In genomic region chr7:5591547-5591899, GRCh38 we compare ENCODE assay signal across 8 cellular contexts. TPM values are rescaled to one million over a fixed set of nuclear protein-coding genes. Genes with fewer than 3 reads are reported as not detected.
DNase-seq lines count a peak whose midpoint lies in the region; TF ChIP-seq lines count a peak whose summit lies in the region.

No MANE protein-coding gene starts in this region.

- peaks cover 27% of the 10 kb centered on the region for H3K27me3 ChIP-seq in NT2/D1 (ENCODE audit: insufficient read depth, insufficient read length)
- peaks cover 36% of the 10 kb centered on the region for H3K27me3 ChIP-seq in neural progenitor cell

- peaks cover 35% of the 10 kb centered on the region for H3K79me2 ChIP-seq in neural progenitor cell (ENCODE audit: low read depth)

- peak overlapping the region; percentile 98 for H3K4me3 ChIP-seq in NT2/D1 (ENCODE audit: insufficient read length, low read depth)
- H3K4me3 ChIP-seq in coronary artery, result peak overlapping the region; percentile 81
- no peak overlapping the region for H3K4me3 ChIP-seq in neural progenitor cell

- H2AFZ ChIP-seq in neural progenitor cell (replicated peaks), result no peak overlapping the region

- no peak overlapping the region for H3K4me3 Mint-ChIP-seq in neural progenitor cell
- H3K4me3 Mint-ChIP-seq in activated T-helper 2 cell treated with anti-CD3 and anti-CD28 coated beads, Interferon-gamma antibody, Interleukin-2, Interleukin-4, amounts not matched to agents 10 μg/mL and 5 μg/mL and 100 μg/mL, durations not matched to agents 14 hours and 24 hours and 36 hours (ENCODE audit: low read depth), result no peak overlapping the region
- no peak overlapping the region for H3K4me3 Mint-ChIP-seq in activated naive CD4-positive, alpha-beta T cell treated with anti-CD3 and anti-CD28 coated beads for 36 hours

- CTCF ChIA-PET in activated naive CD4-positive, alpha-beta T cell treated with anti-CD3 and anti-CD28 coated beads for 36 hours (lab: Charles Lee), result interaction anchor here (1.9 kb wide), 1 partner anchor 33 kb away, joined by 4 read pairs; no protein-coding TSS in a partner anchor

- peak overlapping the region; percentile 74 for H3K9ac ChIP-seq in NT2/D1 (ENCODE audit: insufficient read length, low read depth)
- H3K9ac ChIP-seq in neural progenitor cell, result no peak overlapping the region

- peaks cover 2% of the 10 kb centered on the region for H3K9me3 Mint-ChIP-seq in neural progenitor cell
- H3K9me3 Mint-ChIP-seq in activated T-helper 2 cell treated with anti-CD3 and anti-CD28 coated beads, Interferon-gamma antibody, Interleukin-2, Interleukin-4, amounts not matched to agents 10 μg/mL and 5 μg/mL and 100 μg/mL, durations not matched to agents 14 hours and 24 hours and 36 hours, result no peaks in the 10 kb centered on the region
- no peaks in the 10 kb centered on the region for H3K9me3 Mint-ChIP-seq in activated naive CD4-positive, alpha-beta T cell treated with anti-CD3 and anti-CD28 coated beads for 36 hours

- peak overlapping the region; percentile 98 for H3K4me2 ChIP-seq in neural progenitor cell

- H3K9me3 ChIP-seq in NT2/D1 (ENCODE audit: insufficient read depth, low read length), result no peaks in the 10 kb centered on the region
- no peaks in the 10 kb centered on the region for H3K9me3 ChIP-seq in neural progenitor cell (ENCODE audit: low read depth)

- H3K27ac ChIP-seq in coronary artery, result peak overlapping the region; percentile 64 to 86
- no peak overlapping the region for H3K27ac ChIP-seq in neural progenitor cell

- intact Hi-C loops in activated T-helper 2 cell treated with anti-CD3 and anti-CD28 coated beads, Interferon-gamma antibody, Interleukin-2, Interleukin-4, amounts not matched to agents 10 μg/mL and 5 μg/mL and 100 μg/mL, durations not matched to agents 14 hours and 24 hours and 36 hours (cut with micrococcal nuclease), result no loop called here
- intact Hi-C loops in activated naive CD4-positive, alpha-beta T cell treated with anti-CD3 and anti-CD28 coated beads for 36 hours (cut with micrococcal nuclease), result no loop called here

- peaks cover 33% of the 10 kb centered on the region for H3K36me3 ChIP-seq in NT2/D1 (ENCODE audit: insufficient read depth, insufficient read length, low read length)
- H3K36me3 ChIP-seq in neural progenitor cell, result no peaks in the 10 kb centered on the region

- in situ Hi-C loops in Caki2 (cut with HindIII; ENCODE audit: low pct_unique_long_range_greater_than_20kb, low sequenced_read_pairs), result no loop called here

- TF ChIP-seq CTCF in coronary artery (IDR thresholded peaks at IDR 0.05), result no peak
- TF ChIP-seq CTCF in neural progenitor cell (IDR thresholded peaks at IDR 0.05), result no peak

- peaks cover 28% of the 10 kb centered on the region for H3F3A ChIP-seq in neural progenitor cell (ENCODE audit: low read depth)

- peaks cover 13% of the 10 kb centered on the region for H3K27me3 Mint-ChIP-seq in neural progenitor cell (ENCODE audit: insufficient read depth, low read depth)
- H3K27me3 Mint-ChIP-seq in activated T-helper 2 cell treated with anti-CD3 and anti-CD28 coated beads, Interferon-gamma antibody, Interleukin-2, Interleukin-4, amounts not matched to agents 10 μg/mL and 5 μg/mL and 100 μg/mL, durations not matched to agents 14 hours and 24 hours and 36 hours (ENCODE audit: low read depth), result peaks cover 30% of the 10 kb centered on the region
- peaks cover 23% of the 10 kb centered on the region for H3K27me3 Mint-ChIP-seq in activated naive CD4-positive, alpha-beta T cell treated with anti-CD3 and anti-CD28 coated beads for 36 hours (ENCODE audit: low read depth)

- peaks cover 30% of the 10 kb centered on the region for H3K4me1 ChIP-seq in NT2/D1 (ENCODE audit: insufficient read depth, insufficient read length)
- peaks cover 20% of the 10 kb centered on the region for H3K4me1 ChIP-seq in neural progenitor cell

- DNase-seq in Caki2 (ENCODE audit: low read depth) (peak; percentile 95), NT2/D1 (ENCODE audit: low read depth, low spot score) (no peak), coronary artery (ENCODE audit: low spot score) (no peak), neural progenitor cell (ENCODE audit: low spot score) (peak; percentile 71), NCI-H526 (lab: John Stamatoyannopoulos, UW) (no peak), T-helper 1 cell (no peak)
- no peak for DNase-seq in activated T-helper 2 cell treated with anti-CD3 and anti-CD28 coated beads, Interferon-gamma antibody, Interleukin-2, Interleukin-4, amounts not matched to agents 10 μg/mL and 5 μg/mL and 100 μg/mL, durations not matched to agents 14 hours and 24 hours and 36 hours (ENCODE audit: low spot score)
- DNase-seq in activated naive CD4-positive, alpha-beta T cell treated with anti-CD3 and anti-CD28 coated beads for 36 hours, result no peak

- peaks cover 31% of the 10 kb centered on the region for H4K20me1 ChIP-seq in neural progenitor cell (ENCODE audit: low read depth)

- H3K27ac Mint-ChIP-seq in neural progenitor cell, result no peak overlapping the region
- no peak overlapping the region for H3K27ac Mint-ChIP-seq in activated T-helper 2 cell treated with anti-CD3 and anti-CD28 coated beads, Interferon-gamma antibody, Interleukin-2, Interleukin-4, amounts not matched to agents 10 μg/mL and 5 μg/mL and 100 μg/mL, durations not matched to agents 14 hours and 24 hours and 36 hours
- H3K27ac Mint-ChIP-seq in activated naive CD4-positive, alpha-beta T cell treated with anti-CD3 and anti-CD28 coated beads for 36 hours, result no peak overlapping the region

- peaks cover 23% of the 10 kb centered on the region for H3K4me1 Mint-ChIP-seq in neural progenitor cell
- peaks cover 22% of the 10 kb centered on the region for H3K4me1 Mint-ChIP-seq in activated T-helper 2 cell treated with anti-CD3 and anti-CD28 coated beads, Interferon-gamma antibody, Interleukin-2, Interleukin-4, amounts not matched to agents 10 μg/mL and 5 μg/mL and 100 μg/mL, durations not matched to agents 14 hours and 24 hours and 36 hours (ENCODE audit: low read depth)
- peaks cover 18% of the 10 kb centered on the region for H3K4me1 Mint-ChIP-seq in activated naive CD4-positive, alpha-beta T cell treated with anti-CD3 and anti-CD28 coated beads for 36 hours (ENCODE audit: low read depth)

- H3K36me3 Mint-ChIP-seq in neural progenitor cell, result peaks cover 7% of the 10 kb centered on the region
- no peaks in the 10 kb centered on the region for H3K36me3 Mint-ChIP-seq in activated T-helper 2 cell treated with anti-CD3 and anti-CD28 coated beads, Interferon-gamma antibody, Interleukin-2, Interleukin-4, amounts not matched to agents 10 μg/mL and 5 μg/mL and 100 μg/mL, durations not matched to agents 14 hours and 24 hours and 36 hours (ENCODE audit: low read depth)
- no peaks in the 10 kb centered on the region for H3K36me3 Mint-ChIP-seq in activated naive CD4-positive, alpha-beta T cell treated with anti-CD3 and anti-CD28 coated beads for 36 hours (ENCODE audit: low read depth)

RNA-seq across cellular contexts. Expression of gene FSCN1, which starts 1.1 kb away (rescaled TPM):
- total RNA-seq in Caki2 (2014; rRNA removed; shearing (Covaris generic); ENCODE audit: low replicate concordance), result 509 and 560 TPM in 2 replicates
- 76.3 and 256 TPM in 2 replicates for total RNA-seq in neural progenitor cell (ENCODE audit: low replicate concordance)
- 30.3 and 30.7 TPM in 2 replicates for total RNA-seq in activated T-helper 2 cell treated with anti-CD3 and anti-CD28 coated beads, Interferon-gamma antibody, Interleukin-2, Interleukin-4, amounts not matched to agents 10 μg/mL and 5 μg/mL and 100 μg/mL, durations not matched to agents 14 hours and 24 hours and 36 hours
- 10 to 100 TPM; 17.9 to 18.4 TPM for total RNA-seq in activated naive CD4-positive, alpha-beta T cell treated with anti-CD3 and anti-CD28 coated beads for 36 hours

Comparison
In these comparisons a context has a peak if more than half of its experiments do, and no peak if none do; other contexts are left out.
1. DNase-seq: peak in Caki2 (single experiment) and neural progenitor cell (single experiment); none in NT2/D1 (single experiment), coronary artery (single experiment), NCI-H526 (0 of 2), activated T-helper 2 cell treated with anti-CD3 and anti-CD28 coated beads, Interferon-gamma antibody, Interleukin-2, Interleukin-4, amounts not matched to agents 10 μg/mL and 5 μg/mL and 100 μg/mL, durations not matched to agents 14 hours and 24 hours and 36 hours (single experiment), activated naive CD4-positive, alpha-beta T cell treated with anti-CD3 and anti-CD28 coated beads for 36 hours (single experiment) and T-helper 1 cell (0 of 5).